ENCODE assay signal across 9 cellular contexts in the genomic region with DNA sequence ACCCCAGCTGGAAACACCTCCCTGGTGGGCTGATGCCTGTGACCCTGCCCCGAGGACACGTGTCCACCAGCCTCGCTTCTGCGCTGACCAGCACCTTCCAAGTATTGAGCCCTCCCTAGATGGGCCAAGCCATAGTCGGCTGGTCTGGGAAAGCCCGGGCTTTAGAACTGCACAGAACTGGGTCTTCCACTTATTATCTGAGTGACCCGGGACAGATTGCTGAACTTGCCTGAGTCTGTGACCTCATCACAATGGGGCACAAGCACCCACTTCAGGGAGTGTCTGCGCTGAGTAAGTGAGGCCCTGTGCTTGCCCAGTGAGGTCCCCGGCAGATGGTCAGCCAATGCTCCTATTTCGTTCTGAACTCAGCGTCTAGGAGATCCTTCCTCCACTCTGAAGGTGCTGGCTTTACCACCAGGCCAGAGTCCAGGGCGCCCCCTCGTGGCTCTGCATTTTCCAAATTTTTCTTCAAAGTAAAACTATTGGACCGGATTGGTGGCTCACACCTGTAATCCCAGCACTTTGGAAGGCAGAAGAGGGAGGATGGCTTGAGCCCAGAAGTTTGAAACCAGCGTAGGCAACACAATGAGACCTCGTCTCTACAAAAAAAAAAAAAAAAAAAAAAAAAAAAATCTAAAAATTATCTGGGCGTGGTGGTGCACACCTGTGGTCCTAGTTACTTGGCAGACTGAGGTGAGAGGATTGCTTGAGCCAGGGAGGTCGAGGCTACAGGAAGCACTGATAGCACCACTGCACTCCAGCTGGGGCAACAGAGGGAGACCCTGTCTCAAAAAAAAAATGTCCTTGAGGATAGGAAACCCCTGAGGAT.
DNase-seq lines count a peak whose midpoint lies in the region; ATAC-seq, FAIRE-seq and TF ChIP-seq lines count a peak whose summit lies in the region.
"Had no signal": no experiment of that assay in that cellular context is flagged by ENCODE, and none has a peak within 500 bp of the region (broad histone marks: within the 10 kb centered on the region; RNA-seq: fewer than 3 reads in every experiment).

No MANE protein-coding gene starts in this region.

- H3K27ac ChIP-seq in RWPE2 (ENCODE audit: poor library complexity, severe bottlenecking): no peak overlapping the region
- no peak overlapping the region for H3K27ac ChIP-seq in spleen
- H3K27ac ChIP-seq: tibial artery had no signal

- H3K27me3 Mint-ChIP-seq in activated naive CD8-positive, alpha-beta T cell treated with anti-CD3 and anti-CD28 coated beads, Interleukin-2, amount 50 U/mL, for 24 hours: peaks cover 11% of the 10 kb centered on the region

- no peaks in the 10 kb centered on the region for H3K9me3 ChIP-seq in RWPE2 (ENCODE audit: severe bottlenecking)
- H3K9me3 ChIP-seq in spleen: no peaks in the 10 kb centered on the region
- H3K9me3 ChIP-seq: tibial artery had no signal

- 38 to 47% (median 43%) methylated on average over 16 to 18 of the region's 18 CpGs for WGBS in spleen, 5 donors

- no peak for TF ChIP-seq POLR2A in spleen (IDR thresholded peaks at IDR 0.05)
- TF ChIP-seq POLR2A in GM12891 (IDR thresholded peaks at IDR 0.05; ENCODE audit: low read depth, low read length): no peak

- peaks cover 3% of the 10 kb centered on the region for H3K27me3 ChIP-seq in RWPE2 (ENCODE audit: insufficient read depth, poor library complexity, severe bottlenecking)
- H3K27me3 ChIP-seq in spleen (replicated peaks in 1 of 7): peaks cover 0 to 14% (median 0%) of the 10 kb centered on the region in 7 donors

- DNase-seq in ELF-1 (ENCODE audit: low read depth, low spot score) (peak; percentile 89), LHCN-M2 (ENCODE audit: low read depth) (peak; percentile 45), RWPE2 (ENCODE audit: low spot score) (no peak), hypothalamus (lab: John Stamatoyannopoulos, UW) (peak in 26 of 51 donors; percentile 2 to 57 (median 19)), spleen (peak; percentile 79), GM12891 (ENCODE audit: insufficient read length, low spot score) (no peak)
- peak; percentile 76 for DNase-seq in activated naive CD8-positive, alpha-beta T cell treated with anti-CD3 and anti-CD28 coated beads, Interleukin-2, amount 50 U/mL, for 24 hours

- TF ChIP-seq CTCF in RWPE2 (IDR thresholded peaks at IDR 0.05; ENCODE audit: poor library complexity, severe bottlenecking): peak; percentile 58
- peak in 9 of 11 experiments; percentile 16 to 62 (median 47) for TF ChIP-seq CTCF in spleen (IDR thresholded peaks at IDR 0.05 in 8 of 11, conservative IDR thresholded peaks at IDR 0.05 in 3 of 11)

- H3K27ac Mint-ChIP-seq in activated naive CD8-positive, alpha-beta T cell treated with anti-CD3 and anti-CD28 coated beads, Interleukin-2, amount 50 U/mL, for 24 hours: no peak overlapping the region

- H3K36me3 Mint-ChIP-seq in activated naive CD8-positive, alpha-beta T cell treated with anti-CD3 and anti-CD28 coated beads, Interleukin-2, amount 50 U/mL, for 24 hours (ENCODE audit: low read depth): no peaks in the 10 kb centered on the region

- FAIRE-seq in GM12891 (lab: Jason Lieb, UNC): no peak

- H3K4me1 ChIP-seq in RWPE2 (ENCODE audit: insufficient read depth, poor library complexity, severe bottlenecking) (no peaks in the 10 kb centered on the region), spleen (peaks cover 0 to 6% (median 0%) of the 10 kb centered on the region in 6 donors)
- H3K4me1 ChIP-seq: tibial artery had no signal

- intact Hi-C loops in spleen (cut with DNase I; ENCODE audit: low total_unique reads): no loop called here

- no peaks in the 10 kb centered on the region for H3K36me3 ChIP-seq in RWPE2 (ENCODE audit: low read depth)
- H3K36me3 ChIP-seq in spleen: no peaks in the 10 kb centered on the region
- H3K36me3 ChIP-seq: tibial artery had no signal

- H3K4me3 ChIP-seq in RWPE2 (ENCODE audit: severe bottlenecking) (no peak overlapping the region), spleen (no peak overlapping the region)
- H3K4me3 ChIP-seq: tibial artery had no signal

- H3K4me3 Mint-ChIP-seq in activated naive CD8-positive, alpha-beta T cell treated with anti-CD3 and anti-CD28 coated beads, Interleukin-2, amount 50 U/mL, for 24 hours: no peak overlapping the region

- no peaks in the 10 kb centered on the region for H3K9me3 Mint-ChIP-seq in activated naive CD8-positive, alpha-beta T cell treated with anti-CD3 and anti-CD28 coated beads, Interleukin-2, amount 50 U/mL, for 24 hours

- ATAC-seq in RWPE2 (ENCODE audit: low read depth) (peak; percentile 54), GM21576 (IDR thresholded peaks at IDR 0.05; ENCODE audit: unreplicated experiment) (no peak)
- peak; percentile 30 for ATAC-seq in activated naive CD8-positive, alpha-beta T cell treated with anti-CD3 and anti-CD28 coated beads, Interleukin-2, amount 50 U/mL, for 24 hours

- no peaks in the 10 kb centered on the region for H3K4me1 Mint-ChIP-seq in activated naive CD8-positive, alpha-beta T cell treated with anti-CD3 and anti-CD28 coated beads, Interleukin-2, amount 50 U/mL, for 24 hours

TF ChIP-seq in GM12891, 5 proteins besides CTCF, POLR2A, EP300 and RAD21:
- TF ChIP-seq PAX5 (IDR thresholded peaks at IDR 0.05; ENCODE audit: insufficient read depth, low read length, severe bottlenecking) (no peak), SPI1 (IDR thresholded peaks at IDR 0.05; ENCODE audit: low read depth, low read length) (no peak), POU2F2 (IDR thresholded peaks at IDR 0.05; ENCODE audit: low read depth, low read length) (no peak), TAF1 (IDR thresholded peaks at IDR 0.05; ENCODE audit: low read depth, low read length) (no peak), POLR2AphosphoS5 (IDR thresholded peaks at IDR 0.05; ENCODE audit: low read depth, low read length) (no peak)

Comparison
In these comparisons a context has a peak if more than half of its experiments do, and no peak if none do; other contexts are left out.
1. DNase-seq: peak in ELF-1 (single experiment), LHCN-M2 (single experiment), activated naive CD8-positive, alpha-beta T cell treated with anti-CD3 and anti-CD28 coated beads, Interleukin-2, amount 50 U/mL, for 24 hours (single experiment), hypothalamus (26 of 51) and spleen (single experiment); none in RWPE2 (single experiment) and GM12891 (single experiment).